In the genomic region with DNA sequence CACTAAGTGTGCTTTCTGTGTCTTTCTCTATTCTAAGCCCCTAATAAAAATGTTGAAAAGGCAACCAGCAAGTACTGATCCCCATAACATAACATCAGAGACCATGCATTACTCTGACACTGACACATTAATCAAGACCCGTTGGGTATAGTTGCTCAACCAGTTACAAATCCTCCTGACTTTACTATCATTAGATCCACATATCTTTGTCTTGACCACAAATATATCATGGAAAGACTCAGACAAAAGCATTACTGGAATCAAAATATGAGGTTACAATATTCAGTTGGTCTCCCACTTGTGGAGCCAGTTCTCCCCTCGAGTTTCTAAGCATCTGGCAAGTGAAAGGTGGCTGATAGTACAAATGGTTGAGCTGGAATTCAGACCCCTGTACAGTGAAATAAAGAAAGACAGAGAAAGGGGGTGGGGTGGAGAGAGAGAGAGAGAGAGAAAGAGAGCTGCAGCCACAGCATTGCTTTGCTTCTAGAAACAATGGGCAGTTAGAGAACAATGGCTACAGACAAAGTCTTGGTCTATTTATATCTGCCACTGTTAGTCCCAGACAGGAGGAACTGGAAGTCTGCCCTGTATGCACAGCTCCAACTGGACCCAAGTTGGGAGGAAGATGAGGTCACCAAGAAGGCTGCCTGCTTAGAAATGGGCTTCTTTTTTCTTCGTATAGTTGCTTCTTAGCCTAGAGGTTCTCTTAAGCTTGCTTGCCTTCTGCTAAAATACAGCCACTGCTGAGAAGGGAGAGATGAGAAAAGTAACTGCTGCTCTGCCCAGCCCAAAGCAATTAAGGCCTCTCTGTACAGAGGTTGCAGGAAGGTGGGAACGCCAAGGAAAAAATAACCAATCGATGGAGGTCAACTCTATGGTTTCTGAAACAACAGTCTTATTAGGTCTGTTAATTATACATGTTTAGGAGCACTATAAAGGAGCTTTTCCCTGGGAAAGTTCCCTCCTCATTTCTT, we compare ENCODE assay signal across 10 cellular contexts.
A peak's percentile ranks its signal among the peaks of the same experiment; 100 is the strongest.
DNase-seq lines count a peak whose midpoint lies in the region; ATAC-seq, FAIRE-seq and TF ChIP-seq lines count a peak whose summit lies in the region.
"Had no signal": no experiment of that assay in that cellular context is flagged by ENCODE, and none has a peak within 500 bp of the region (broad histone marks: within the 10 kb centered on the region; RNA-seq: fewer than 3 reads in every experiment).

No MANE protein-coding gene starts in this region.

- H3K9ac ChIP-seq in liver (ENCODE audit: low read depth in 1 of 2, low read length in 2 of 2) (no peak overlapping the region), HepG2 (ENCODE audit: insufficient read depth, low read depth, low read length) (no peak overlapping the region), mesendoderm (ENCODE audit: low read length) (no peak overlapping the region)

- no peak overlapping the region for H3K4me2 ChIP-seq in HepG2 (ENCODE audit: low read depth, low read length)
- no peak overlapping the region for H3K4me2 ChIP-seq in mesendoderm (ENCODE audit: low read length)

- peaks cover 15% of the 10 kb centered on the region for H3K79me1 ChIP-seq in mesendoderm (ENCODE audit: low read length)

- no peak overlapping the region for H2BK15ac ChIP-seq in mesendoderm (replicated peaks; ENCODE audit: low read depth)

- H3K27ac ChIP-seq in liver (ENCODE audit: low read depth in 1 of 2, low read length in 2 of 2) = peak overlapping the region; percentile 36 to 57
- H3K27ac ChIP-seq in HepG2 (ENCODE audit: extremely low read length, insufficient read depth, low read length) = no peak overlapping the region
- H3K27ac ChIP-seq in mesendoderm (ENCODE audit: low read depth, low read length) = no peak overlapping the region
- peak overlapping the region; percentile 46 to 81 for H3K27ac ChIP-seq in aorta (ENCODE audit: low read depth in 1 of 2, low read length in 2 of 2)

- no peak overlapping the region for H3K23ac ChIP-seq in mesendoderm (ENCODE audit: low read length)

- no peak for TF ChIP-seq POLR2A in HepG2 (IDR thresholded peaks at IDR 0.05; ENCODE audit: insufficient read depth in 1 of 2, low read depth in 2 of 2, low read length in 2 of 2)

- H3K4me1 ChIP-seq in liver (ENCODE audit: control insufficient read depth in 4 of 4, insufficient read depth in 4 of 4, low read length in 3 of 4) (peaks cover 0 to 38% (median 23%) of the 10 kb centered on the region in 4 donors), HepG2 (ENCODE audit: insufficient read depth, low read length) (no peaks in the 10 kb centered on the region), mesendoderm (ENCODE audit: control insufficient read depth, low read depth, low read length) (peaks cover 15% of the 10 kb centered on the region), aorta (ENCODE audit: control insufficient read depth in 1 of 2, insufficient read depth in 2 of 2, low read length in 2 of 2) (peaks cover 2 to 16% of the 10 kb centered on the region in 2 donors)

- H3K36me3 ChIP-seq in liver (ENCODE audit: control insufficient read depth in 4 of 4, insufficient read depth in 3 of 4, low read depth in 1 of 4, low read length in 3 of 4) (no peaks in the 10 kb centered on the region), HepG2 (replicated peaks in 1 of 2; ENCODE audit: control insufficient read depth in 1 of 2, insufficient read depth in 2 of 2, low read length in 2 of 2) (no peaks in the 10 kb centered on the region), mesendoderm (ENCODE audit: control insufficient read depth, insufficient read depth, low read length) (no peaks in the 10 kb centered on the region), aorta (ENCODE audit: control insufficient read depth in 1 of 2, insufficient read depth in 2 of 2, low read length in 1 of 2) (no peaks in the 10 kb centered on the region)

- no peak for ATAC-seq in HepG2
- ATAC-seq in aorta (ENCODE audit: low FRiP score) = peak; percentile 40
- ATAC-seq in GM21423 (IDR thresholded peaks at IDR 0.05; ENCODE audit: unreplicated experiment) = no peak

- DNase-seq in HepG2 (ENCODE audit: low spot score) = no peak
- peak; percentile 17 for DNase-seq in cerebellar cortex (ENCODE audit: low spot score)
- peak; percentile 43 for DNase-seq in mesendoderm
- DNase-seq in aorta = peak in 1 of 2 donors; percentile 63
- DNase-seq in NCI-H446 (lab: John Stamatoyannopoulos, UW) = no peak
- no peak for DNase-seq in COLO829 (ENCODE audit: low spot score)
- DNase-seq: activated CD4-positive, alpha-beta T cell treated with anti-CD3 and anti-CD28 coated beads for 1 hour had no signal

- TF ChIP-seq EP300 in HepG2 (IDR thresholded peaks at IDR 0.05; ENCODE audit: low read depth in 2 of 2, low read length in 2 of 2) (no peak), HepG2 (CRISPR knock-in tag; IDR thresholded peaks at IDR 0.05; ENCODE audit: borderline replicate concordance) (no peak)

- H3K79me2 ChIP-seq in HepG2 (ENCODE audit: insufficient read depth, low read length) (no peaks in the 10 kb centered on the region), mesendoderm (ENCODE audit: control insufficient read depth, insufficient read depth, low read length) (peaks cover 2% of the 10 kb centered on the region)

- H2AK5ac ChIP-seq in mesendoderm (ENCODE audit: low read length) = no peak overlapping the region

- CTCF ChIA-PET in HepG2 (lab: Yijun Ruan, JAX; ENCODE audit: low intra/inter-chr PET ratio, low total read pairs) = no interaction called here

- peak overlapping the region; percentile 52 for H3K18ac ChIP-seq in mesendoderm (ENCODE audit: low read length)

- H4K20me1 ChIP-seq in HepG2 (ENCODE audit: insufficient read depth, low read length) = no peaks in the 10 kb centered on the region

- no peak overlapping the region for H4K8ac ChIP-seq in mesendoderm (ENCODE audit: low read depth, low read length)

- POLR2A ChIA-PET in HepG2 (lab: Yijun Ruan, JAX) = no interaction called here

- H2BK5ac ChIP-seq in mesendoderm (ENCODE audit: low read length) = no peak overlapping the region

- H3K9me3 ChIP-seq in liver (ENCODE audit: control insufficient read depth in 4 of 4, low read length in 3 of 4) (no peaks in the 10 kb centered on the region), HepG2 (ENCODE audit: low read length) (no peaks in the 10 kb centered on the region), aorta (ENCODE audit: control insufficient read depth, low read length) (no peaks in the 10 kb centered on the region)

- intact Hi-C loops in HepG2 (cut with micrococcal nuclease; ENCODE audit: unreplicated experiment) = no loop called here
- intact Hi-C loops in aorta (cut with DNase I) = no loop called here

- WGBS in liver = 64% methylated on average over 5 of the region's 5 CpGs
- 21% methylated on average over 5 of the region's 5 CpGs for WGBS in HepG2 (ENCODE audit: low lambda C conversion rate)
- no CpG with 5 or more reads among the region's 5 CpGs for WGBS in mesendoderm (ENCODE audit: extremely low coverage, insufficient coverage, low lambda C conversion rate)
- 42 to 47% methylated on average over 5 of the region's 5 CpGs for WGBS in aorta, 2 donors

- in situ Hi-C loops in HepG2 (cut with HindIII; ENCODE audit: extremely low pct_ligation_motif_present, low pct_unique_long_range_greater_than_20kb) = no loop called here

- no peaks in the 10 kb centered on the region for H3K27me3 ChIP-seq in liver (ENCODE audit: control insufficient read depth in 4 of 4, insufficient read depth in 4 of 4, low read length in 3 of 4)
- H3K27me3 ChIP-seq in HepG2 (ENCODE audit: control insufficient read depth in 1 of 2, insufficient read depth in 2 of 2, low read length in 2 of 2) = peaks cover 2 to 5% of the 10 kb centered on the region in 2 experiments; a peak in 1 of 5 replicates
- no peaks in the 10 kb centered on the region for H3K27me3 ChIP-seq in mesendoderm (ENCODE audit: insufficient read depth, low read length, poor library complexity)
- H3K27me3 ChIP-seq in aorta (ENCODE audit: control insufficient read depth in 1 of 2, insufficient read depth in 2 of 2, low read length in 1 of 2) = no peaks in the 10 kb centered on the region

- H3K4ac ChIP-seq in mesendoderm (ENCODE audit: low read depth, low read length) = no peak overlapping the region

- H2BK120ac ChIP-seq in mesendoderm (ENCODE audit: low read depth, low read length) = no peak overlapping the region

- no peak overlapping the region for H4K5ac ChIP-seq in mesendoderm (ENCODE audit: low read length)

- TF ChIP-seq RAD21 in liver (IDR thresholded peaks at IDR 0.05) (no peak), HepG2 (CRISPR knock-in tag; IDR thresholded peaks at IDR 0.05) (no peak)

- no peak for FAIRE-seq in HepG2 (lab: Jason Lieb, UNC)
- FAIRE-seq: G401.6 had no signal

- H3K56ac ChIP-seq in mesendoderm (ENCODE audit: low read length) = peak overlapping the region; percentile 35

- H3K4me3 ChIP-seq in liver (ENCODE audit: low read depth in 1 of 3, low read length in 3 of 3) = no peak overlapping the region
- H3K4me3 ChIP-seq in HepG2 (replicated peaks in 1 of 3; ENCODE audit: insufficient read depth in 1 of 3, low read depth in 2 of 3, low read length in 3 of 3) = no peak overlapping the region
- H3K4me3 ChIP-seq in mesendoderm (ENCODE audit: low read length) = no peak overlapping the region
- H3K4me3 ChIP-seq in aorta (ENCODE audit: low read length in 2 of 2) = no peak overlapping the region

- H2AFZ ChIP-seq in HepG2 (ENCODE audit: low read length) = no peak overlapping the region

- TF ChIP-seq CTCF in liver (IDR thresholded peaks at IDR 0.05; ENCODE audit: low read depth, low read length, missing input control) = no peak
- no peak for TF ChIP-seq CTCF in HepG2 (CRISPR knock-in tag; IDR thresholded peaks at IDR 0.05)

- BruUV-seq in HepG2 (replicated peaks; lab: Mats Ljungman, UMichigan) = no TSS peak

TF ChIP-seq in HepG2, 621 proteins besides CTCF, POLR2A, EP300 and RAD21 (continues in another document):
- no peak for TF ChIP-seq ISL2 (CRISPR knock-in tag; IDR thresholded peaks at IDR 0.05)
- TF ChIP-seq, protein P1, sequence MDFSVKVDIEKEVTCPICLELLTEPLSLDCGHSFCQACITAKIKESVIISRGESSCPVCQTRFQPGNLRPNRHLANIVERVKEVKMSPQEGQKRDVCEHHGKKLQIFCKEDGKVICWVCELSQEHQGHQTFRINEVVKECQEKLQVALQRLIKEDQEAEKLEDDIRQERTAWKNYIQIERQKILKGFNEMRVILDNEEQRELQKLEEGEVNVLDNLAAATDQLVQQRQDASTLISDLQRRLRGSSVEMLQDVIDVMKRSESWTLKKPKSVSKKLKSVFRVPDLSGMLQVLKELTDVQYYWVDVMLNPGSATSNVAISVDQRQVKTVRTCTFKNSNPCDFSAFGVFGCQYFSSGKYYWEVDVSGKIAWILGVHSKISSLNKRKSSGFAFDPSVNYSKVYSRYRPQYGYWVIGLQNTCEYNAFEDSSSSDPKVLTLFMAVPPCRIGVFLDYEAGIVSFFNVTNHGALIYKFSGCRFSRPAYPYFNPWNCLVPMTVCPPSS (IDR thresholded peaks at IDR 0.05) = no peak

Comparison
In these comparisons a context has a peak if more than half of its experiments do, and no peak if none do; other contexts are left out.
1. H3K27ac ChIP-seq: peak in liver (2 of 2) and aorta (2 of 2); none in HepG2 (single experiment) and mesendoderm (single experiment).
2. DNase-seq: peak in cerebellar cortex (single experiment) and mesendoderm (single experiment); none in HepG2 (single experiment), NCI-H446 (0 of 2) and COLO829 (single experiment).